ENCODE assay signal across 19 cellular contexts in the genomic region with DNA sequence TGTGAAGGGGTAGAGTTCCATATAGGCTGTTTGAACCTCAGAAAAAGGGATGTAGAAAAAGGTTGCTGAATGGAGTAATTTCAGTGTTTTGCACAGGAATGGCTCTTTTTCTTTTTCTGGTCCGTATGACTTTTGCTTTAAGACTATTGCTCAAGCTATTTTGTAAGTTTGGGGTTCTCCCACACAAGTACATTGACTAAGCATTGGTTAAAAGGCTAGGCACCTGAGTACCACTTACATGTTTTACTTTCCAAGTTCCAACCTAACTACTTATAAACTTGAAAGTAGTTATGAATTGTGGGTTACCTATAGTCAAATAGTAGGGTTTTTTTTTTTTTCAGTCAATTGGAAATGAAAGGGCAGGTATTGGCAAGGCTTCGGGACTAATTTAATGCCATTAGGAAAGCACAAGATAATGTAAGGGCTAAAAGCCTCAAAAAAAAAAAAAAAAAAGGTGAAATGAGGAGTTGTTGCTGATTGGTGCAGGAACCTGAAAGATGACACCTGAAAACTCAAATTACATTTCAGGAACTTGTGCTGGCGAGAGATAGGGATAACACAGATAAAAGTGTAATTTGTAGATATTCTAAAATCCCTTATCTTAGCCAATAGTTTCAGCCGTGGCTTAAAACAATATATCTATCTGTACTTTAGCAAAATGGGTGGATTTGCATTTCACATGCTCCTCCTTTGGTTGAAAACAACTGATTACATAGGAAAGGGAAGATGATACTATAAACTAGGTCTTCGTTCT.
DNase-seq lines count a peak whose midpoint lies in the region; ATAC-seq and TF ChIP-seq lines count a peak whose summit lies in the region.
"Had no signal": no experiment of that assay in that cellular context is flagged by ENCODE, and none has a peak within 500 bp of the region (broad histone marks: within the 10 kb centered on the region; RNA-seq: fewer than 3 reads in every experiment).

No MANE protein-coding gene starts in this region.

- H3K27ac Mint-ChIP-seq in GM23338 (no peak overlapping the region), WTC11 (0 out of 2 replicates have a peak overlapping the region, but pooled peaks have one; percentile 16)
- H3K27ac Mint-ChIP-seq: CD14-positive monocyte had no signal

- H2AFZ ChIP-seq in GM23338, result no peak overlapping the region

- no peaks in the 10 kb centered on the region for H3K36me3 ChIP-seq in GM23338 (ENCODE audit: insufficient read depth)

- H3K27me3 Mint-ChIP-seq in GM23338 (ENCODE audit: insufficient read depth, low read depth, poor library complexity) (no peaks in the 10 kb centered on the region), WTC11 (ENCODE audit: low read depth) (no peaks in the 10 kb centered on the region)

- H3K4me1 ChIP-seq in GM23338 (ENCODE audit: insufficient read depth), result peaks cover 4% of the 10 kb centered on the region; the same call in 1 of the 2 replicates
- H3K4me1 ChIP-seq: A549 had no signal

- no peak overlapping the region for H3K27ac ChIP-seq in GM23338 (ENCODE audit: low read depth)
- H3K27ac ChIP-seq: A549, HL-60 had no signal

- peak overlapping the region; percentile 23; the same call in 1 of the 2 replicates for H3K4me2 ChIP-seq in GM23338
- H3K4me2 ChIP-seq: A549 had no signal

- peak; percentile 61 for DNase-seq in GM23338 (ENCODE audit: low spot score)
- DNase-seq in KBM-7, result peak; percentile 1
- DNase-seq in WTC11 (ENCODE audit: low spot score), result no peak
- peak; percentile 38 for DNase-seq in iPS-NIHi7 (ENCODE audit: extremely low spot score)
- no peak for DNase-seq in amygdala (lab: John Stamatoyannopoulos, UW)
- DNase-seq in NCI-H2081 (lab: John Stamatoyannopoulos, UW), result no peak
- DNase-seq: COR-L47, DMS153, EL, MM.1S, NCI-H1436, NCI-H2107, NCI-H446 treated with DMSO at 0.1 percent for 48 hours, NCI-H82, SHP77 treated with DMSO at 0.1 percent for 48 hours had no signal

- no peaks in the 10 kb centered on the region for H3K9me2 ChIP-seq in GM23338 (ENCODE audit: insufficient read depth)

- peaks cover 24% of the 10 kb centered on the region for H3K4me1 Mint-ChIP-seq in GM23338
- peaks cover 24% of the 10 kb centered on the region for H3K4me1 Mint-ChIP-seq in WTC11
- H3K4me1 Mint-ChIP-seq: CD14-positive monocyte had no signal

- H3K79me2 ChIP-seq in GM23338 (replicated peaks; ENCODE audit: insufficient read depth), result no peaks in the 10 kb centered on the region

- peak; percentile 86 for ATAC-seq in GM23338
- ATAC-seq in WTC11, result peak; percentile 83
- ATAC-seq in GM19467 (IDR thresholded peaks at IDR 0.05; ENCODE audit: unreplicated experiment), result no peak
- ATAC-seq: A549 had no signal

- no peaks in the 10 kb centered on the region; the same call in 1 of the 2 replicates for H4K20me1 ChIP-seq in GM23338 (replicated peaks; ENCODE audit: insufficient read depth)

- POLR2A ChIA-PET in WTC11 (lab: Charles Lee), result no interaction called here

- H3K4me3 Mint-ChIP-seq in GM23338 (peak overlapping the region; percentile 36; the same call in 2 of the 3 replicates), WTC11 (peak overlapping the region; percentile 55)
- H3K4me3 Mint-ChIP-seq: CD14-positive monocyte had no signal

- no peaks in the 10 kb centered on the region for H3F3A ChIP-seq in GM23338 (replicated peaks; ENCODE audit: low read depth)

- TF ChIP-seq CTCF in GM23338 (conservative IDR thresholded peaks at IDR 0.05; ENCODE audit: low read depth in 2 of 2) (no peak), WTC11 (IDR thresholded peaks at IDR 0.05) (no peak)

- CTCF ChIA-PET in WTC11 (lab: Charles Lee), result no interaction called here

- H3K36me3 Mint-ChIP-seq in GM23338 (ENCODE audit: low read depth), result no peaks in the 10 kb centered on the region
- no peaks in the 10 kb centered on the region for H3K36me3 Mint-ChIP-seq in WTC11

- H3K4me3 ChIP-seq in GM23338, result no peak overlapping the region
- H3K4me3 ChIP-seq: A549 had no signal

- H3K27me3 ChIP-seq in GM23338 (ENCODE audit: insufficient read depth), result no peaks in the 10 kb centered on the region

- in situ Hi-C loops in KBM-7 (cut with MboI; ENCODE audit: low pct_unique_long_range_greater_than_20kb, low sequenced_read_pairs), result no loop called here

- H3K9me3 Mint-ChIP-seq in GM23338, result no peaks in the 10 kb centered on the region
- H3K9me3 Mint-ChIP-seq in WTC11, result no peaks in the 10 kb centered on the region

TF ChIP-seq in GM23338, 12 proteins besides CTCF, POLR2A, EP300 and RAD21 (continues in another document):
- TF ChIP-seq EZH2phosphoT487 (IDR thresholded peaks at IDR 0.05; ENCODE audit: unreplicated experiment), result no peak

TF ChIP-seq in WTC11, 78 proteins besides CTCF, POLR2A, EP300 and RAD21 (continues in another document):
- TF ChIP-seq HMGA2 (CRISPR knock-in tag; IDR thresholded peaks at IDR 0.05) (no peak), EMX1 (CRISPR knock-in tag; IDR thresholded peaks at IDR 0.05) (no peak), ZNF138 (CRISPR knock-in tag; conservative IDR thresholded peaks at IDR 0.05) (no peak), TEAD4 (CRISPR knock-in tag; IDR thresholded peaks at IDR 0.05) (no peak), ZNF263 (CRISPR knock-in tag; IDR thresholded peaks at IDR 0.05; ENCODE audit: low read depth) (no peak), ZNF512 (CRISPR knock-in tag; IDR thresholded peaks at IDR 0.05; ENCODE audit: borderline replicate concordance) (no peak), FOXP4 (CRISPR knock-in tag; IDR thresholded peaks at IDR 0.05) (no peak), AFF4 (CRISPR knock-in tag; IDR thresholded peaks at IDR 0.05; ENCODE audit: borderline replicate concordance) (no peak), CBFB (CRISPR knock-in tag; IDR thresholded peaks at IDR 0.05; ENCODE audit: low read depth) (no peak), NR1H2 (CRISPR knock-in tag; IDR thresholded peaks at IDR 0.05) (no peak), ATF3 (CRISPR knock-in tag; conservative IDR thresholded peaks at IDR 0.05) (no peak)
- TF ChIP-seq, protein P1, sequence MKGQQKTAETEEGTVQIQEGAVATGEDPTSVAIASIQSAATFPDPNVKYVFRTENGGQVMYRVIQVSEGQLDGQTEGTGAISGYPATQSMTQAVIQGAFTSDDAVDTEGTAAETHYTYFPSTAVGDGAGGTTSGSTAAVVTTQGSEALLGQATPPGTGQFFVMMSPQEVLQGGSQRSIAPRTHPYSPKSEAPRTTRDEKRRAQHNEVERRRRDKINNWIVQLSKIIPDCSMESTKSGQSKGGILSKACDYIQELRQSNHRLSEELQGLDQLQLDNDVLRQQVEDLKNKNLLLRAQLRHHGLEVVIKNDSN (CRISPR knock-in tag; IDR thresholded peaks at IDR 0.05), result no peak

Comparison
In these comparisons a context has a peak if more than half of its experiments do, and no peak if none do; other contexts are left out.
1. DNase-seq: peak in GM23338 (single experiment), KBM-7 (single experiment) and iPS-NIHi7 (single experiment); none in WTC11 (single experiment), amygdala (0 of 56) and NCI-H2081 (0 of 2).